12 cellular contexts compared by ENCODE assay signal in genomic region chr1:23908453-23909341, GRCh38. TPM values are rescaled to one million over a fixed set of nuclear protein-coding genes. Genes with fewer than 3 reads are reported as not detected.
DNase-seq lines count a peak whose midpoint lies in the region; ATAC-seq, FAIRE-seq and TF ChIP-seq lines count a peak whose summit lies in the region.
"Had no signal": no experiment of that assay in that cellular context is flagged by ENCODE, and none has a peak within 500 bp of the region (broad histone marks: within the 10 kb centered on the region; RNA-seq: fewer than 3 reads in every experiment).

No MANE protein-coding gene starts in this region.

- CTCF ChIA-PET in K562 (lab: Yijun Ruan, JAX; ENCODE audit: low intra/inter-chr PET ratio): no interaction called here

- H3K4me3 ChIP-seq in K562: no peak overlapping the region

- H2BK15ac ChIP-seq in H9 (ENCODE audit: low read depth, low read length): no peak overlapping the region

- H3K18ac ChIP-seq in H9 (ENCODE audit: insufficient read length, low read depth, low read length): no peak overlapping the region

- H2BK12ac ChIP-seq in H9 (ENCODE audit: insufficient read length, low read depth, low read length): no peak overlapping the region

- no peak overlapping the region for H2BK5ac ChIP-seq in H9 (ENCODE audit: insufficient read length, low read length)

- H2AK5ac ChIP-seq in H9 (ENCODE audit: insufficient read length, low read length): no peak overlapping the region

- H4K91ac ChIP-seq in H9 (ENCODE audit: insufficient read length, low read depth, low read length): no peak overlapping the region

- peak overlapping the region in 1 of 3 experiments; percentile 14; a peak in 1 of 7 replicates for H3K27ac Mint-ChIP-seq in H9

- H3T11ph ChIP-seq in H9 (ENCODE audit: low read length): no peak overlapping the region

- H3K4me1 ChIP-seq in K562 (replicated peaks in 1 of 2; ENCODE audit: control insufficient read depth in 2 of 2, insufficient read depth in 2 of 2, low read length in 2 of 2) (peaks cover 24 to 33% of the 10 kb centered on the region in 2 experiments), H9 (ENCODE audit: insufficient read depth, low read length) (peaks cover under 1% of the 10 kb centered on the region; the same call in 1 of the 2 replicates)

- no TSS peak for BruUV-seq in K562 (replicated peaks; lab: Mats Ljungman, UMichigan)

- TF ChIP-seq POLR2A in K562 (conservative IDR thresholded peaks at IDR 0.05): no peak

- intact Hi-C loops in K562 (cut with micrococcal nuclease): no loop called here

- no peak overlapping the region for H3K56ac ChIP-seq in H9 (ENCODE audit: insufficient read length, low read depth, low read length)

- no peak overlapping the region for H3K23ac ChIP-seq in H9 (ENCODE audit: insufficient read length, low read depth, low read length)

- H3K9me1 ChIP-seq in K562 (ENCODE audit: control insufficient read depth, insufficient read depth, low read length): no peaks in the 10 kb centered on the region

- POLR2A ChIA-PET in K562 (lab: Yijun Ruan, JAX): interaction anchor here (0.6 to 1.8 kb wide), 3 partner anchors 129 to 145 kb away, joined by 3 to 8 read pairs (median 3); partner anchors contain the start of gene PITHD1

- H3K79me2 ChIP-seq in K562 (ENCODE audit: control insufficient read depth, insufficient read depth, low read length) (no peaks in the 10 kb centered on the region), H9 (ENCODE audit: insufficient read depth, low read length) (no peaks in the 10 kb centered on the region)

- no peak overlapping the region for H2BK120ac ChIP-seq in H9 (ENCODE audit: low read depth, low read length, poor library complexity, severe bottlenecking)

- H3K23me2 ChIP-seq in H9 (ENCODE audit: insufficient read length, low read depth, low read length, poor library complexity, severe bottlenecking): no peaks in the 10 kb centered on the region

- peak overlapping the region; percentile 11 to 76; a peak in 2 of 4 replicates for H3K9ac ChIP-seq in K562 (ENCODE audit: insufficient read depth in 1 of 2, low read depth in 2 of 2, low read length in 2 of 2)
- H3K9ac ChIP-seq in H9 (ENCODE audit: extremely low read depth, insufficient read length, low read length): no peak overlapping the region

- TF ChIP-seq RAD21 in K562 (CRISPR knock-in tag; conservative IDR thresholded peaks at IDR 0.05 in 1 of 2, IDR thresholded peaks at IDR 0.05 in 1 of 2): no peak

- H3K14ac ChIP-seq in H9 (ENCODE audit: insufficient read depth, low read length): no peak overlapping the region

- peak; percentile 68 for ATAC-seq in K562
- ATAC-seq in GM18502 (IDR thresholded peaks at IDR 0.05; ENCODE audit: poor library complexity, unreplicated experiment): no peak

- no peak for TF ChIP-seq EP300 in K562 (IDR thresholded peaks at IDR 0.05; ENCODE audit: low read length)

- peaks cover 25 to 26% of the 10 kb centered on the region in 2 experiments for H3K4me1 Mint-ChIP-seq in H9

- no peaks in the 10 kb centered on the region for H3K36me3 Mint-ChIP-seq in H9 (ENCODE audit: insufficient read depth in 1 of 3, low read depth in 3 of 3)
- H3K36me3 Mint-ChIP-seq: CD4-positive, alpha-beta memory T cell had no signal

- FAIRE-seq in K562 (lab: Jason Lieb, UNC): no peak

- TF ChIP-seq CTCF in K562 (IDR thresholded peaks at IDR 0.05 in 2 of 3, conservative IDR thresholded peaks at IDR 0.05 in 1 of 3; ENCODE audit: insufficient read depth in 2 of 3, low read depth in 1 of 3, low read length in 3 of 3): no peak
- no peak for TF ChIP-seq CTCF in H9 (conservative IDR thresholded peaks at IDR 0.05)

- no peaks in the 10 kb centered on the region for H3K36me3 ChIP-seq in K562 (ENCODE audit: control insufficient read depth, insufficient read depth, low read length)

- H4K5ac ChIP-seq in H9 (ENCODE audit: insufficient read length, low read depth, low read length): no peak overlapping the region

- in situ Hi-C loops in K562 (cut with MboI): loop anchor here (5.0 kb wide), 1 partner anchor 101 kb away; no protein-coding TSS in a partner anchor

- H3K27me3 ChIP-seq in K562 (ENCODE audit: control insufficient read depth in 2 of 2, insufficient read depth in 2 of 2, low read length in 2 of 2): no peaks in the 10 kb centered on the region
- H3K27me3 ChIP-seq in H9 (ENCODE audit: insufficient read depth, low read length): peaks cover under 1% of the 10 kb centered on the region; the same call in 1 of the 2 replicates

- H3K4me2 ChIP-seq in K562 (ENCODE audit: insufficient read depth, low read length) (no peak overlapping the region), H9 (ENCODE audit: insufficient read depth, insufficient read length, low read length) (no peak overlapping the region)

- no peaks in the 10 kb centered on the region for H3K9me3 Mint-ChIP-seq in H9
- H3K9me3 Mint-ChIP-seq: CD4-positive, alpha-beta memory T cell had no signal

- H3K27ac ChIP-seq in K562 (ENCODE audit: extremely low read depth, low read depth, low read length): no peak overlapping the region
- no peak overlapping the region for H3K27ac ChIP-seq in H9 (ENCODE audit: insufficient read length, low read depth, low read length)

- no peak overlapping the region for H4K8ac ChIP-seq in H9 (replicated peaks; ENCODE audit: insufficient read length, low read depth, low read length)

- no peak overlapping the region for H3K4ac ChIP-seq in H9 (ENCODE audit: low read depth, low read length)

- no peaks in the 10 kb centered on the region for H3K9me3 ChIP-seq in K562 (replicated peaks; ENCODE audit: control insufficient read depth, insufficient read depth, low read depth, low read length)
- H3K9me3 ChIP-seq in H9 (ENCODE audit: control insufficient read depth, low read depth, low read length): no peaks in the 10 kb centered on the region

- H3K27me3 Mint-ChIP-seq in H9 (ENCODE audit: low read depth): peaks cover 38% of the 10 kb centered on the region

- WGBS in K562 (ENCODE audit: insufficient coverage, low coverage, missing lambda C conversion rate): 25% methylated on average over 8 of the region's 9 CpGs
- no CpG with 5 or more reads among the region's 9 CpGs for WGBS in H9 (ENCODE audit: extremely low coverage, insufficient read length, low lambda C conversion rate)

- H2BK20ac ChIP-seq in H9 (ENCODE audit: low read depth, low read length, poor library complexity, severe bottlenecking): no peak overlapping the region

- H3K79me1 ChIP-seq in H9 (ENCODE audit: insufficient read depth, low read depth, low read length, poor library complexity, severe bottlenecking): no peaks in the 10 kb centered on the region

- H4K20me1 ChIP-seq in K562 (replicated peaks; ENCODE audit: control insufficient read depth, insufficient read depth, low read length) (no peaks in the 10 kb centered on the region), H9 (ENCODE audit: control insufficient read depth, insufficient read depth, insufficient read length) (no peaks in the 10 kb centered on the region)

- no peak overlapping the region for H3K4me3 Mint-ChIP-seq in H9
- H3K4me3 Mint-ChIP-seq: CD4-positive, alpha-beta memory T cell had no signal

- DNase-seq in stimulated activated CD4-positive, alpha-beta T cell treated with anti-CD3 and anti-CD28 coated beads, Interleukin-15, amount 100 ng/mL, for 24 hours: peak; percentile 16
- DNase-seq in stimulated activated CD4-positive, alpha-beta T cell treated with anti-CD3 and anti-CD28 coated beads, Interleukin-1b, Interleukin-23, amount 100 ng/mL, for 48 hours: no peak
- DNase-seq in NOMO-1 (lab: John Stamatoyannopoulos, UW; ENCODE audit: unreplicated experiment in 2 of 2) (peak; percentile 84 to 90), K562 (ENCODE audit: extremely low read depth in 1 of 4, low spot score in 3 of 4) (peak; percentile 38 to 56 (median 49)), amniotic stem cell (lab: John Stamatoyannopoulos, UW) (no peak), H9 (no peak), amygdala (lab: John Stamatoyannopoulos, UW) (no peak)
- DNase-seq: activated naive CD4-positive, alpha-beta T cell treated with anti-CD3 and anti-CD28 coated beads, Interleukin-2, amount 50 U/mL, for 16 hours; CD4-positive, alpha-beta memory T cell; NCI-H524 had no signal

- H2AFZ ChIP-seq in K562 (ENCODE audit: low read depth, low read length) (peak overlapping the region; percentile 69), H9 (ENCODE audit: low read length) (no peak overlapping the region)

RNA-seq across cellular contexts. Expression of gene CNR2, which starts 4.5 kb away (rescaled TPM):
- total RNA-seq in K562 (2011; cell fraction: chromatin; rRNA removed; ENCODE audit: low replicate concordance): not detected in 2 replicates
- total RNA-seq in K562 (2011; cell fraction: nucleolus; rRNA removed): not detected in 2 replicates
- 0.07 TPM in 1 of 2 replicates, not detected in the other for total RNA-seq in K562 (2011; cell fraction: nucleoplasm; rRNA removed)
- total RNA-seq in K562 (2014; rRNA removed) (not detected in 2 replicates), K562 (2014; rRNA removed; fragmentation: Illumina TruSeq; extraction: Trizol) (not detected in 2 replicates), K562 (2015; rRNA removed; fragmentation: Illumina TruSeq; extraction: Trizol) (not detected in 2 replicates), K562 (2021) (not detected in 2 replicates), H9 (2021) (not detected in 2 replicates)
- polyA plus RNA-seq in K562 (2011; rRNA removed) (not detected in 2 replicates), K562 (2014; fragmentation: Illumina TruSeq; extraction: Trizol) (not detected in 2 replicates), K562 (2014; fragmentation: Nextera tagmentation; extraction: Ambion mirVana) (not detected), K562 (2014; rRNA removed) (0.04 TPM in 1 of 2 replicates, not detected in the other)
- not detected in 2 replicates for polyA plus RNA-seq in K562 (2011; cell fraction: cytosol; rRNA removed)
- not detected in 2 replicates for polyA plus RNA-seq in K562 (2011; cell fraction: nucleus; rRNA removed)
- polyA plus RNA-seq in K562 (2012): 0.01 TPM in 1 of 2 replicates, not detected in the other
- not detected in 2 replicates for polyA minus RNA-seq in K562 (2011; rRNA and poly(A)+ RNA removed)
- polyA minus RNA-seq in K562 (2011; cell fraction: cytosol; rRNA and poly(A)+ RNA removed): not detected in 2 replicates
- not detected in 2 replicates for polyA minus RNA-seq in K562 (2011; cell fraction: nucleus; rRNA and poly(A)+ RNA removed)
- total RNA-seq: CD4-positive, alpha-beta memory T cell; glomerular endothelial cell had no signal

RNA-seq across cellular contexts. Expression of gene FUCA1, which starts 40.6 kb away (rescaled TPM):
- total RNA-seq in K562 (2011; cell fraction: chromatin; rRNA removed; ENCODE audit: low replicate concordance): 11.3 and 16.3 TPM in 2 replicates
- total RNA-seq in K562 (2011; cell fraction: nucleolus; rRNA removed): 19.7 and 20.7 TPM in 2 replicates
- 20.1 and 22.9 TPM in 2 replicates for total RNA-seq in K562 (2011; cell fraction: nucleoplasm; rRNA removed)
- 12.8 and 13.1 TPM in 2 replicates for total RNA-seq in K562 (2014; rRNA removed)
- 16.4 and 18.5 TPM in 2 replicates for total RNA-seq in K562 (2014; rRNA removed; fragmentation: Illumina TruSeq; extraction: Trizol)
- total RNA-seq in K562 (2015; rRNA removed; fragmentation: Illumina TruSeq; extraction: Trizol): 13.2 and 14.9 TPM in 2 replicates
- total RNA-seq in K562 (2021): 12.3 and 13.5 TPM in 2 replicates
- polyA plus RNA-seq in K562 (2011; rRNA removed): 17.6 and 20.5 TPM in 2 replicates
- 10.3 and 13.5 TPM in 2 replicates for polyA plus RNA-seq in K562 (2011; cell fraction: cytosol; rRNA removed)
- 5.5 and 7.5 TPM in 2 replicates for polyA plus RNA-seq in K562 (2011; cell fraction: nucleus; rRNA removed)
- polyA plus RNA-seq in K562 (2012): 11.3 and 20.4 TPM in 2 replicates
- 16.0 and 18.2 TPM in 2 replicates for polyA plus RNA-seq in K562 (2014; fragmentation: Illumina TruSeq; extraction: Trizol)
- polyA plus RNA-seq in K562 (2014; fragmentation: Nextera tagmentation; extraction: Ambion mirVana): 1 to 10 TPM; 7.0 to 8.2 TPM
- 10.6 and 11.8 TPM in 2 replicates for polyA plus RNA-seq in K562 (2014; rRNA removed)
- polyA minus RNA-seq in K562 (2011; rRNA and poly(A)+ RNA removed): 20.7 and 23.0 TPM in 2 replicates
- polyA minus RNA-seq in K562 (2011; cell fraction: cytosol; rRNA and poly(A)+ RNA removed): 6.9 and 8.2 TPM in 2 replicates
- polyA minus RNA-seq in K562 (2011; cell fraction: nucleus; rRNA and poly(A)+ RNA removed): 2.4 and 4.1 TPM in 2 replicates
- total RNA-seq in H9 (2021): 9.1 and 9.4 TPM in 2 replicates

RNA-seq across cellular contexts. Expression of gene PNRC2, which starts 50.9 kb away (rescaled TPM):
- 17.2 and 67.9 TPM in 2 replicates for total RNA-seq in K562 (2011; cell fraction: chromatin; rRNA removed; ENCODE audit: low replicate concordance)
- 15.8 and 18.9 TPM in 2 replicates for total RNA-seq in K562 (2011; cell fraction: nucleolus; rRNA removed)
- 46.6 and 90.9 TPM in 2 replicates for total RNA-seq in K562 (2011; cell fraction: nucleoplasm; rRNA removed)
- total RNA-seq in K562 (2014; rRNA removed) (120 and 127 TPM in 2 replicates), K562 (2014; rRNA removed; fragmentation: Illumina TruSeq; extraction: Trizol) (203 and 235 TPM in 2 replicates), K562 (2015; rRNA removed; fragmentation: Illumina TruSeq; extraction: Trizol) (222 and 230 TPM in 2 replicates), K562 (2021) (197 TPM in 2 replicates), H9 (2021) (86.0 and 87.6 TPM in 2 replicates)
- polyA plus RNA-seq in K562 (2011; rRNA removed) (208 and 228 TPM in 2 replicates), K562 (2014; fragmentation: Illumina TruSeq; extraction: Trizol) (260 and 303 TPM in 2 replicates), K562 (2014; fragmentation: Nextera tagmentation; extraction: Ambion mirVana) (100 to 1,000 TPM; 178 to 212 TPM), K562 (2014; rRNA removed) (196 and 203 TPM in 2 replicates)
- 72.6 and 105 TPM in 2 replicates for polyA plus RNA-seq in K562 (2011; cell fraction: cytosol; rRNA removed)
- 98.0 and 210 TPM in 2 replicates for polyA plus RNA-seq in K562 (2011; cell fraction: nucleus; rRNA removed)
- 157 and 165 TPM in 2 replicates for polyA plus RNA-seq in K562 (2012)
- polyA minus RNA-seq in K562 (2011; rRNA and poly(A)+ RNA removed): 164 and 170 TPM in 2 replicates
- 77.2 and 102 TPM in 2 replicates for polyA minus RNA-seq in K562 (2011; cell fraction: cytosol; rRNA and poly(A)+ RNA removed)
- polyA minus RNA-seq in K562 (2011; cell fraction: nucleus; rRNA and poly(A)+ RNA removed): 27.7 and 67.3 TPM in 2 replicates

Comparison
In these comparisons a context has a peak if more than half of its experiments do, and no peak if none do; other contexts are left out.
1. DNase-seq: peak in stimulated activated CD4-positive, alpha-beta T cell treated with anti-CD3 and anti-CD28 coated beads, Interleukin-15, amount 100 ng/mL, for 24 hours (single experiment), NOMO-1 (2 of 2) and K562 (4 of 4); none in stimulated activated CD4-positive, alpha-beta T cell treated with anti-CD3 and anti-CD28 coated beads, Interleukin-1b, Interleukin-23, amount 100 ng/mL, for 48 hours (single experiment), amniotic stem cell (single experiment), H9 (single experiment) and amygdala (0 of 56).